ENCODE assay signal across 14 cellular contexts in genomic region chr6:105850636-105851035, GRCh38.
DNase-seq lines count a peak whose midpoint lies in the region; ATAC-seq and TF ChIP-seq lines count a peak whose summit lies in the region.
"Had no signal": no experiment of that assay in that cellular context is flagged by ENCODE, and none has a peak within 500 bp of the region (broad histone marks: within the 10 kb centered on the region; RNA-seq: fewer than 3 reads in every experiment).

No MANE protein-coding gene starts in this region.

- H2BK5ac ChIP-seq in mesenchymal stem cell (ENCODE audit: low read depth, low read length, poor library complexity, severe bottlenecking): no peak overlapping the region

- H3K4me3 ChIP-seq in mesenchymal stem cell (ENCODE audit: insufficient read depth in 1 of 2, low read depth in 1 of 2, low read length in 2 of 2): peak overlapping the region in 1 of 2 experiments; percentile 25
- H3K4me3 ChIP-seq: SJCRH30 had no signal

- no peak overlapping the region for H3K4ac ChIP-seq in mesenchymal stem cell (ENCODE audit: low read depth in 1 of 2, low read length in 2 of 2)

- DNase-seq in left ventricle myocardium superior: no peak
- no peak for DNase-seq in cardiac septum (ENCODE audit: low spot score)
- no peak for DNase-seq in mesenchymal stem cell
- DNase-seq in nucleus accumbens (lab: John Stamatoyannopoulos, UW): no peak
- no peak for DNase-seq in stimulated activated CD4-positive, alpha-beta T cell treated with anti-CD3 and anti-CD28 coated beads, Interleukin-2, amount 100 ng/mL, for 24 hours
- DNase-seq: DMS53; GF-D8; Karpas-422; NCI-H1694 treated with DMSO at 0.1 percent for 48 hours; NK-92 treated with Interleukin-12 subunit alpha and Interleukin-12 subunit beta, amount 100 ng/mL, for 24 hours; SJCRH30 had no signal

- no peaks in the 10 kb centered on the region for H3K9me3 ChIP-seq in mesenchymal stem cell (ENCODE audit: control insufficient read depth, low read length)
- H3K9me3 ChIP-seq: SJCRH30 had no signal

- peak; percentile 48 for ATAC-seq in left ventricle myocardium superior
- peak; percentile 66 for ATAC-seq in SK-N-SH treated with all-trans-retinoic acid at 6 μM for 48 hours
- no peak for ATAC-seq in HG03196 (IDR thresholded peaks at IDR 0.05; ENCODE audit: unreplicated experiment)
- ATAC-seq in HG02588 (IDR thresholded peaks at IDR 0.05; ENCODE audit: unreplicated experiment): no peak

- no peak overlapping the region for H3K23ac ChIP-seq in mesenchymal stem cell (ENCODE audit: low read length in 2 of 2)

- 95% methylated on average over 6 of the region's 6 CpGs for WGBS in mesenchymal stem cell

- no peaks in the 10 kb centered on the region for H3K79me1 ChIP-seq in mesenchymal stem cell (replicated peaks; ENCODE audit: low read length, poor library complexity, severe bottlenecking)

- peak overlapping the region; percentile 9 for H4K8ac ChIP-seq in mesenchymal stem cell (ENCODE audit: low read length)

- no peak overlapping the region for H2AK5ac ChIP-seq in mesenchymal stem cell (ENCODE audit: low read length, severe bottlenecking)

- H3K14ac ChIP-seq in mesenchymal stem cell (ENCODE audit: low read length in 2 of 2): no peak overlapping the region

- H2BK12ac ChIP-seq in mesenchymal stem cell (ENCODE audit: low read length in 2 of 2): no peak overlapping the region

- peak overlapping the region; percentile 70 for H3K9ac ChIP-seq in mesenchymal stem cell (ENCODE audit: low read length)

- H3K4me1 ChIP-seq in mesenchymal stem cell (ENCODE audit: control insufficient read depth, insufficient read depth, low read depth, low read length): peaks cover 2% of the 10 kb centered on the region
- H3K4me1 ChIP-seq: SJCRH30 had no signal

- intact Hi-C loops in left ventricle myocardium superior (cut with micrococcal nuclease): no loop called here
- intact Hi-C loops in cardiac septum (cut with DNase I): no loop called here

- H3K27me3 ChIP-seq in mesenchymal stem cell (ENCODE audit: control insufficient read depth in 1 of 2, insufficient read depth in 1 of 2, low read length in 2 of 2): no peaks in the 10 kb centered on the region
- H3K27me3 ChIP-seq: SJCRH30 had no signal

- H2BK15ac ChIP-seq in mesenchymal stem cell (ENCODE audit: low read depth, poor library complexity, severe bottlenecking): no peak overlapping the region

- H3K36me3 ChIP-seq in mesenchymal stem cell (ENCODE audit: control insufficient read depth in 1 of 2, insufficient read depth in 2 of 2, low read depth in 1 of 2, low read length in 2 of 2): no peaks in the 10 kb centered on the region
- H3K36me3 ChIP-seq: SJCRH30 had no signal

- no peak overlapping the region for H3K4me2 ChIP-seq in mesenchymal stem cell (ENCODE audit: low read length, poor library complexity, severe bottlenecking)

- H4K91ac ChIP-seq in mesenchymal stem cell (ENCODE audit: low read length): no peak overlapping the region

- no peak overlapping the region for H2AFZ ChIP-seq in mesenchymal stem cell (ENCODE audit: low read depth, low read length)

- no peak overlapping the region for H3K18ac ChIP-seq in mesenchymal stem cell (ENCODE audit: low read depth in 1 of 2, low read length in 2 of 2)

- H2BK120ac ChIP-seq in mesenchymal stem cell (ENCODE audit: low read depth, low read length): no peak overlapping the region

- no peak overlapping the region for H3K27ac ChIP-seq in mesenchymal stem cell (ENCODE audit: low read length, poor library complexity, severe bottlenecking)
- H3K27ac ChIP-seq: SJCRH30 had no signal

TF ChIP-seq in SK-N-SH treated with all-trans-retinoic acid at 6 μM for 48 hours, 23 proteins besides CTCF, POLR2A, EP300 and RAD21:
- no peak for TF ChIP-seq ESRRG (CRISPR knock-in tag; IDR thresholded peaks at IDR 0.05)
- TF ChIP-seq TCF4 (CRISPR knock-in tag; IDR thresholded peaks at IDR 0.05; ENCODE audit: borderline replicate concordance): no peak
- no peak for TF ChIP-seq OSR1 (CRISPR knock-in tag; IDR thresholded peaks at IDR 0.05)
- no peak for TF ChIP-seq SNAI2 (CRISPR knock-in tag; IDR thresholded peaks at IDR 0.05)
- TF ChIP-seq RARB (CRISPR knock-in tag; IDR thresholded peaks at IDR 0.05): no peak
- TF ChIP-seq CREB5 (CRISPR knock-in tag; IDR thresholded peaks at IDR 0.05; ENCODE audit: low read depth): no peak
- no peak for TF ChIP-seq ZFP30 (CRISPR knock-in tag; IDR thresholded peaks at IDR 0.05)

Comparison
In these comparisons a context has a peak if more than half of its experiments do, and no peak if none do; other contexts are left out.
1. ATAC-seq: peak in left ventricle myocardium superior (single experiment) and SK-N-SH treated with all-trans-retinoic acid at 6 μM for 48 hours (single experiment); none in HG03196 (single experiment) and HG02588 (single experiment).